8 cellular contexts compared by ENCODE assay signal in the genomic region with DNA sequence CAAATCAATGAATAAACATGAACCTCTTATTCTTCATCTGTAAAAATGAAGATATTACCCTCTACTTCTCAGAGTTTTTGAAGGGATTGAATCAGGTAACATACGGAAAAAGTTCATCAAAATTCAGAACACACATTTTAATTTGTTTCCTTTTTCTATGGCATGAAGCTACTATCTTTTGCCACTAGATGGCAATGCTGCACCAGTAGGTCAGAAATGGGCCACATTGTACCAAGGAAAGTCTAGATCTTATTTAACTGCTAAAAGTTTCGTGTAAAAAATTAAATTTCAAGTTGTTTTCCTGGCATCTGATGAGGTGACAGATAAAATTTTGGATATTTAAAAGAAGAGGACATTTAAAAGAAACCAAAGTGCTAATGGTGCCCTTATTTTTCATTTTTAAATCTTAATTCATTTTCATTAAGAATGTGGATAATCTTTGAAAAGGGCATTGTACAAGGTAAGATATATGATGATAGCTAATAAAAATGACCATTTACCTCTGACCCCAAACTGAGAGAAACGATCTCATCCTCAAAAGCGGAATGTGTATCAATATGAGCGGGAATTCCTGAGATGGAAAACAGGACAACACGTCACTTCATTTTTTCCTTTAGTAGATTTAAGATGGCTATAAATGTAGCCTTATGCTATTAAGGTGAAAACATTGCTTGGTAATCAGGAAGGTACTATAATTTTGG. TPM values are rescaled to one million over a fixed set of nuclear protein-coding genes. Genes with fewer than 3 reads are reported as not detected.
A peak's percentile ranks its signal among the peaks of the same experiment; 100 is the strongest.
DNase-seq lines count a peak whose midpoint lies in the region; ATAC-seq and TF ChIP-seq lines count a peak whose summit lies in the region.

No MANE protein-coding gene starts in this region.

- H3K36me3 ChIP-seq in cardiac muscle cell (peaks cover 16% of the 10 kb centered on the region), OCI-LY3 (replicated peaks; ENCODE audit: low read depth, low read length) (no peaks in the 10 kb centered on the region), left lung (peaks cover 0 to 14% of the 10 kb centered on the region in 2 donors)

- peak; percentile 79 for TF ChIP-seq CTCF in cardiac muscle cell (IDR thresholded peaks at IDR 0.05; ENCODE audit: low read depth, low read length)
- TF ChIP-seq CTCF in OCI-LY3 (IDR thresholded peaks at IDR 0.05; ENCODE audit: low read depth, low read length), result peak; percentile 66
- TF ChIP-seq CTCF in MCF 10A (IDR thresholded peaks at IDR 0.05; ENCODE audit: unreplicated experiment), result peak; percentile 67
- peak; percentile 75 to 83 for TF ChIP-seq CTCF in left lung (IDR thresholded peaks at IDR 0.05)

- ATAC-seq in Right ventricle myocardium inferior (no peak), HG02610 (IDR thresholded peaks at IDR 0.05; ENCODE audit: unreplicated experiment) (peak; percentile 39), left lung (peak; percentile 88)

- no peaks in the 10 kb centered on the region for H3K9me3 Mint-ChIP-seq in MCF 10A (ENCODE audit: unreplicated experiment)

- peaks cover 50% of the 10 kb centered on the region for H3K36me3 Mint-ChIP-seq in MCF 10A (ENCODE audit: insufficient read depth, unreplicated experiment)

- peaks cover 13% of the 10 kb centered on the region for H3K4me1 Mint-ChIP-seq in MCF 10A (ENCODE audit: insufficient read depth, unreplicated experiment)

- H3K4me3 ChIP-seq in cardiac muscle cell (no peak overlapping the region), OCI-LY3 (ENCODE audit: low read length) (no peak overlapping the region), left lung (no peak overlapping the region)

- intact Hi-C loops in Right ventricle myocardium inferior (cut with DNase I) (no loop called here), MCF 10A (cut with micrococcal nuclease) (loop anchor here (1.0 to 5.0 kb wide), 4 partner anchors 27 to 348 kb away; no protein-coding TSS in a partner anchor), left lung (cut with DNase I) (no loop called here), posterior vena cava (cut with DNase I) (no loop called here)

- no peak overlapping the region for H3K4me3 Mint-ChIP-seq in MCF 10A (ENCODE audit: unreplicated experiment)

- H3K27ac ChIP-seq in cardiac muscle cell (no peak overlapping the region), OCI-LY3 (ENCODE audit: low read length) (no peak overlapping the region), left lung (peak overlapping the region in 1 of 2 donors; percentile 55)

- H4K20me1 ChIP-seq in OCI-LY3 (ENCODE audit: insufficient read depth, low read length), result no peaks in the 10 kb centered on the region

- POLR2A ChIA-PET in MCF 10A (lab: Yijun Ruan, JAX), result interaction anchor here (0.6 to 1.0 kb wide), 3 partner anchors 54 to 221 kb away, joined by 3 read pairs; a partner anchor contains a TSS

- no peak overlapping the region for H3K9ac ChIP-seq in OCI-LY3 (ENCODE audit: low read length)

- BruUV-seq in MCF 10A (replicated peaks; lab: Mats Ljungman, UMichigan), result no TSS peak

- no peaks in the 10 kb centered on the region for H3K79me2 ChIP-seq in OCI-LY3 (ENCODE audit: low read length)

- no peak overlapping the region for H3K27ac Mint-ChIP-seq in MCF 10A (ENCODE audit: low read depth, unreplicated experiment)

- no peak overlapping the region for H3K4me2 ChIP-seq in OCI-LY3 (ENCODE audit: low read length)

- no peaks in the 10 kb centered on the region for H3K27me3 ChIP-seq in cardiac muscle cell
- no peaks in the 10 kb centered on the region for H3K27me3 ChIP-seq in OCI-LY3 (ENCODE audit: low read depth, low read length)
- H3K27me3 ChIP-seq in left lung, result no peaks in the 10 kb centered on the region

- no peaks in the 10 kb centered on the region for H3K27me3 Mint-ChIP-seq in MCF 10A (ENCODE audit: insufficient read depth, unreplicated experiment)

- CTCF ChIA-PET in MCF 10A (lab: Yijun Ruan, JAX), result interaction anchor here (0.6 to 6.4 kb wide), 17 partner anchors 8 to 1582 kb away, joined by 3 to 63 read pairs (median 4); a partner anchor contains a TSS

- H3K4me1 ChIP-seq in cardiac muscle cell (ENCODE audit: low read depth) (no peaks in the 10 kb centered on the region), OCI-LY3 (ENCODE audit: low read length) (no peaks in the 10 kb centered on the region), left lung (peaks cover 0 to 8% of the 10 kb centered on the region in 2 donors)

- H2AFZ ChIP-seq in OCI-LY3 (ENCODE audit: low read depth, low read length), result no peak overlapping the region

- no peaks in the 10 kb centered on the region for H3K9me3 ChIP-seq in cardiac muscle cell (ENCODE audit: low read depth)
- H3K9me3 ChIP-seq in OCI-LY3 (ENCODE audit: insufficient read depth, low read length), result no peaks in the 10 kb centered on the region
- H3K9me3 ChIP-seq in left lung, result no peaks in the 10 kb centered on the region

- peak; percentile 36 to 65 for DNase-seq in cardiac muscle cell (ENCODE audit: low read depth in 1 of 2, low spot score in 1 of 2)
- DNase-seq in Right ventricle myocardium inferior (ENCODE audit: missing footprints), result no peak
- peak; percentile 63 for DNase-seq in MCF 10A (ENCODE audit: unreplicated experiment)
- no peak for DNase-seq in left lung
- no peak for DNase-seq in posterior vena cava (ENCODE audit: low spot score)
- no peak for DNase-seq in GDM1 (lab: John Stamatoyannopoulos, UW)

RNA-seq across cellular contexts. Expression of a gene that starts 16.1 kb away (rescaled TPM):
- total RNA-seq in cardiac muscle cell (5.8 and 6.1 TPM in 2 replicates), Right ventricle myocardium inferior (5.5 TPM), MCF 10A (2022) (5.1 and 7.3 TPM in 2 replicates), left lung (1 to 10 TPM; 6.5 to 7.6 TPM), posterior vena cava (10 to 100 TPM; 10.3 to 10.7 TPM)
- 3.5 and 6.5 TPM in 2 replicates for polyA plus RNA-seq in cardiac muscle cell

RNA-seq across cellular contexts. Expression of a gene that starts 41.5 kb away (rescaled TPM):
- total RNA-seq in cardiac muscle cell, result 0.09 and 1.2 TPM in 2 replicates
- polyA plus RNA-seq in cardiac muscle cell, result 0.64 and 1.1 TPM in 2 replicates
- total RNA-seq in Right ventricle myocardium inferior, result 0.41 TPM
- total RNA-seq in MCF 10A (2022), result not detected in 2 replicates
- 1 to 10 TPM in 1 of 2 donors, under 1 TPM in 1; 0.96 to 1.0 TPM for total RNA-seq in left lung
- total RNA-seq in posterior vena cava, result 1 to 10 TPM; 1.6 to 3.3 TPM

Comparison
In these comparisons a context has a peak if more than half of its experiments do, and no peak if none do; other contexts are left out.
1. DNase-seq: peak in cardiac muscle cell (2 of 2) and MCF 10A (single experiment); none in Right ventricle myocardium inferior (single experiment), left lung (0 of 2), posterior vena cava (single experiment) and GDM1 (single experiment).
2. Peak in every context shown above with its lines, with median percentiles within 50 percentile points of each other: CTCF ChIP-seq.